In the genomic region with DNA sequence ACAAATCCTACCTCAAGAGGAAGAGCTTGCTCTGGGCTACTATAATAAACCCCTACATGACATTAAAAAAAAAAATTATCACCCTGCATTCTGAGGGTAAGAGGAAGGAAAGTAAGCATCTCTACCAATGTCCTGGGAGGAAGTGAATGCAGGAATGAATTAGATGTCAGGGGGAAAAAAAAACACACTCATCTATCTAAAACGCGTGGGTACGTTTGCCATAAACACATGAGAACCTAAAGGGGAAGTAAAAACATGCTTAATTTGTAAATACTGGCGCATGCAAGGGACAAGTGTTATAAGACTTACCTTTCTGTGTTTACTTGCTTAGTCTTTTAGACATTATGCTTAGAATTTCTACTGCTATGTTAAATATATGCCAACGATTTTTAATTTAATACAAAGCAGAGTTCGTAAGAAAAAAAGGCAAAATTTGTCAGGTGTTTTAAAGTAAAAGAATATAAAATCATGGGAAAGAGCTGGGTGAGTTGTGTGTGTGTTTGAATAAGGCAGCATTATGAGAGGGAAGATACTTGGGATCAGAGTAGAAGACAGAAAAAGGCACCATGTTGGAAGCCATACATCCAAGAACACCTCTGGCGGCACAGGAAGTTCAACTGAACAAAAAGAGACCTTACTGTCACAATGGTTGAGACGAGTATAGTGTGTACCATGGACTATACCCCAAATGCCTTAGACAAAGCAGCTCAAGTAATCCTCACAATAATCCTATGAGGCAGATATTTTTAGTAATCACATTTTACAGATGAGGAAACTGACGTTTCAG, we compare ENCODE assay signal across 1 cellular context.
TF ChIP-seq lines count a peak whose summit lies in the region.

No MANE protein-coding gene starts in this region.

TF ChIP-seq in HEK293, 187 proteins besides CTCF, POLR2A, EP300 and RAD21 (continued from another document):
- TF ChIP-seq ZNF610 (tag by site-specific recombination; IDR thresholded peaks at IDR 0.05; ENCODE audit: borderline replicate concordance), result no peak
